10 cellular contexts compared by ENCODE assay signal in the genomic region with DNA sequence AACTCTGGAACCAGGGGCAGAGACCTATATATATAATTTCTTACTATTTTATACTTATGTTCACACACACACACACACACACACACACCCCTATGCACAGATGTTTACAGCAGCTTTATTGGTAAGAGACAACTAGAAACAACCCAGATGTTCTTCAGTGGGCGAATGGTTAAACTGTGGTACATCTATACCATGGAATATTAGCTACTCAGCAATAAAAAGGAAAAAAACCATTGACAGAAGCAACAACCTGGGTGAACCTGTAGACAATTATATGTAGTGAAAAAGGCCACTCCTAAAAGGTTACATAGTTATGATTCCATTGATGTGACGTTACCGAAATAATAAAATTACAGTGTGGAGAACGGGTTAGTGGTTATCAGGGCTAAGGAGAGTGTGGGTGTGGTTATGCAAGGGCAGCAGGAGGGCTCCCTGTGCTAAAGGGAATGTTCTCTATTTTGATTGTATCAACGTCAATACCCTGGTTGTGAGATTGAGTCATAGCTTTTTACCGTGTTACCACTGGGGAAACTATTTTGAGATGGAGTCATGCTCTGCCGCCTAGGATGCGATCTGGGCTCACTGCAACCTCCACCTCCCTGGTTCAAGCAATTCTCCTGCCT.
DNase-seq lines count a peak whose midpoint lies in the region; ATAC-seq, FAIRE-seq and TF ChIP-seq lines count a peak whose summit lies in the region.
"Had no signal": no experiment of that assay in that cellular context is flagged by ENCODE, and none has a peak within 500 bp of the region (broad histone marks: within the 10 kb centered on the region; RNA-seq: fewer than 3 reads in every experiment).

No MANE protein-coding gene starts in this region.

- DNase-seq in 8988T (peak; percentile 55), LHCN-M2 (ENCODE audit: low read depth) (peak; percentile 19), astrocyte (ENCODE audit: low read depth) (peak; percentile 87), iris pigment epithelial cell (ENCODE audit: low read depth) (peak; percentile 96), germinal center (ENCODE audit: low spot score) (no peak), T-helper 9 cell (no peak)
- DNase-seq: KBM-7 had no signal

- peaks cover 29% of the 10 kb centered on the region for H4K20me1 ChIP-seq in astrocyte (ENCODE audit: insufficient read depth, low read length)

- H3K9me3 ChIP-seq in astrocyte (ENCODE audit: insufficient read depth, low read depth, low read length), result no peaks in the 10 kb centered on the region

- H3K36me3 ChIP-seq in astrocyte (ENCODE audit: insufficient read depth, low read length), result peaks cover 26% of the 10 kb centered on the region

- peaks cover 5% of the 10 kb centered on the region for H3K4me1 ChIP-seq in astrocyte (ENCODE audit: insufficient read depth, low read length)

- peak; percentile 20 for FAIRE-seq in astrocyte (lab: Jason Lieb, UNC)

- ATAC-seq in GM21390 (IDR thresholded peaks at IDR 0.05; ENCODE audit: unreplicated experiment), result no peak
- no peak for ATAC-seq in GM21619 (IDR thresholded peaks at IDR 0.05; ENCODE audit: unreplicated experiment)
- ATAC-seq: natural killer cell treated with Interleukin-12 subunit alpha and Interleukin-12 subunit beta and Interleukin-15 and Interleukin-18, amount 100 ng/mL, for 72 hours had no signal

- peaks cover 29% of the 10 kb centered on the region for H3K36me3 Mint-ChIP-seq in astrocyte (ENCODE audit: low read depth, unreplicated experiment)
- H3K36me3 Mint-ChIP-seq: natural killer cell treated with Interleukin-12 subunit alpha and Interleukin-12 subunit beta and Interleukin-15 and Interleukin-18, amount 100 ng/mL, for 72 hours had no signal

- H3K9me3 Mint-ChIP-seq in astrocyte (ENCODE audit: unreplicated experiment), result no peaks in the 10 kb centered on the region
- H3K9me3 Mint-ChIP-seq: natural killer cell treated with Interleukin-12 subunit alpha and Interleukin-12 subunit beta and Interleukin-15 and Interleukin-18, amount 100 ng/mL, for 72 hours had no signal

- peaks cover 14% of the 10 kb centered on the region for H3K4me1 Mint-ChIP-seq in astrocyte (ENCODE audit: low read depth, unreplicated experiment)

- TF ChIP-seq CTCF in astrocyte (IDR thresholded peaks at IDR 0.05; ENCODE audit: insufficient read depth, low read depth, low read length), result no peak

- H3K9ac ChIP-seq in astrocyte (ENCODE audit: low read length), result no peak overlapping the region

- no peak overlapping the region for H3K4me2 ChIP-seq in astrocyte (ENCODE audit: low read length)

- H3K4me3 Mint-ChIP-seq in astrocyte (ENCODE audit: unreplicated experiment), result peak overlapping the region; percentile 8
- H3K4me3 Mint-ChIP-seq: natural killer cell treated with Interleukin-12 subunit alpha and Interleukin-12 subunit beta and Interleukin-15 and Interleukin-18, amount 100 ng/mL, for 72 hours had no signal

- peaks cover 60% of the 10 kb centered on the region for H3K79me2 ChIP-seq in astrocyte (ENCODE audit: insufficient read depth, low read length)

- H3K27ac Mint-ChIP-seq in astrocyte (ENCODE audit: unreplicated experiment), result peak overlapping the region; percentile 69
- H3K27ac Mint-ChIP-seq: natural killer cell treated with Interleukin-12 subunit alpha and Interleukin-12 subunit beta and Interleukin-15 and Interleukin-18, amount 100 ng/mL, for 72 hours had no signal

- peak overlapping the region; percentile 52 for H3K27ac ChIP-seq in astrocyte (ENCODE audit: low read depth, low read length)

- no peaks in the 10 kb centered on the region for H3K27me3 Mint-ChIP-seq in astrocyte (ENCODE audit: low read depth, unreplicated experiment)
- H3K27me3 Mint-ChIP-seq: natural killer cell treated with Interleukin-12 subunit alpha and Interleukin-12 subunit beta and Interleukin-15 and Interleukin-18, amount 100 ng/mL, for 72 hours had no signal

- no peak overlapping the region for H2AFZ ChIP-seq in astrocyte (ENCODE audit: low read depth, low read length)

- no peaks in the 10 kb centered on the region for H3K27me3 ChIP-seq in astrocyte (ENCODE audit: insufficient read depth, low read length)

- H3K4me3 ChIP-seq in astrocyte (ENCODE audit: insufficient read depth, low read depth, low read length), result peak overlapping the region; percentile 11

Comparison
In these comparisons a context has a peak if more than half of its experiments do, and no peak if none do; other contexts are left out.
1. DNase-seq: peak in 8988T (single experiment), LHCN-M2 (single experiment), astrocyte (single experiment) and iris pigment epithelial cell (single experiment); none in germinal center (single experiment) and T-helper 9 cell (single experiment).